In genomic region chr6:35669441-35669776, GRCh38 we compare ENCODE assay signal across 8 cellular contexts.
DNase-seq lines count a peak whose midpoint lies in the region; ATAC-seq and TF ChIP-seq lines count a peak whose summit lies in the region.

No MANE protein-coding gene starts in this region.

- peak overlapping the region; percentile 64 for H3K4me3 Mint-ChIP-seq in central memory CD8-positive, alpha-beta T cell

- peak overlapping the region; percentile 40; the same call in 1 of the 2 replicates for H3K9ac ChIP-seq in MM.1S (ENCODE audit: low read length)

- H3K9me3 Mint-ChIP-seq in central memory CD8-positive, alpha-beta T cell = no peaks in the 10 kb centered on the region

- no peaks in the 10 kb centered on the region for H3K27me3 Mint-ChIP-seq in central memory CD8-positive, alpha-beta T cell

- no peaks in the 10 kb centered on the region for H4K20me1 ChIP-seq in MM.1S (ENCODE audit: insufficient read depth, low read length)

- peaks cover 22% of the 10 kb centered on the region for H3K4me1 ChIP-seq in MM.1S (ENCODE audit: low read length)
- peaks cover 24 to 37% of the 10 kb centered on the region in 2 experiments for H3K4me1 ChIP-seq in neutrophil (ENCODE audit: control insufficient read depth in 1 of 2, insufficient read depth in 1 of 2, low read depth in 1 of 2, low read length in 1 of 2)

- peak overlapping the region; percentile 30 for H2AFZ ChIP-seq in MM.1S (ENCODE audit: low read length)

- TF ChIP-seq CTCF in GM06990 (IDR thresholded peaks at IDR 0.05; ENCODE audit: insufficient read depth, low read length, poor library complexity, severe bottlenecking) (no peak), MM.1S (IDR thresholded peaks at IDR 0.05; ENCODE audit: low read length) (no peak), neutrophil (IDR thresholded peaks at IDR 0.05) (no peak)

- DNase-seq in GM06990 (ENCODE audit: extremely low read depth, insufficient read length) = no peak
- peak; percentile 55 for DNase-seq in MM.1S
- no peak for DNase-seq in central memory CD8-positive, alpha-beta T cell (ENCODE audit: low spot score in 2 of 2)
- DNase-seq in NCI-H2227 treated with DMSO at 0.1 percent for 48 hours (lab: John Stamatoyannopoulos, UW) = no peak
- DNase-seq in amygdala (lab: John Stamatoyannopoulos, UW) = no peak

- peaks cover 44% of the 10 kb centered on the region for H3K79me2 ChIP-seq in MM.1S (ENCODE audit: low read length)

- H3K4me3 ChIP-seq in GM06990 (replicated peaks; ENCODE audit: low read depth, low read length) (peak overlapping the region; percentile 25), MM.1S (ENCODE audit: low read length) (peak overlapping the region; percentile 31), neutrophil (ENCODE audit: low read depth in 1 of 2, low read length in 1 of 2) (peak overlapping the region in 1 of 2 experiments; percentile 0)

- H3K27ac ChIP-seq in MM.1S (ENCODE audit: low read length) = peak overlapping the region; percentile 66; the same call in 1 of the 2 replicates
- peak overlapping the region; percentile 42 for H3K27ac ChIP-seq in neutrophil

- H3K27me3 ChIP-seq in GM06990 (replicated peaks; ENCODE audit: control insufficient read depth, insufficient read depth, low read length) = no peaks in the 10 kb centered on the region
- no peaks in the 10 kb centered on the region for H3K27me3 ChIP-seq in MM.1S (replicated peaks; ENCODE audit: insufficient read depth, low read length)
- H3K27me3 ChIP-seq in neutrophil = no peaks in the 10 kb centered on the region

- H3K36me3 Mint-ChIP-seq in central memory CD8-positive, alpha-beta T cell (ENCODE audit: insufficient read depth) = peaks cover 2% of the 10 kb centered on the region

- ATAC-seq in central memory CD8-positive, alpha-beta T cell (replicated peaks; ENCODE audit: extremely low read depth, poor library complexity, severe bottlenecking) = peak; percentile 59
- no peak for ATAC-seq in GM21737 (IDR thresholded peaks at IDR 0.05; ENCODE audit: unreplicated experiment)
- no peak for ATAC-seq in HG03196 (IDR thresholded peaks at IDR 0.05; ENCODE audit: unreplicated experiment)

- H3F3A ChIP-seq in MM.1S (ENCODE audit: insufficient read depth, low read length) = peaks cover 13% of the 10 kb centered on the region; the same call in 1 of the 2 replicates

- peak overlapping the region; percentile 91 for H3K27ac Mint-ChIP-seq in central memory CD8-positive, alpha-beta T cell (ENCODE audit: low read depth)

- H3K9me2 ChIP-seq in MM.1S (replicated peaks; ENCODE audit: insufficient read depth, low read length) = no peaks in the 10 kb centered on the region

- H3K4me1 Mint-ChIP-seq in central memory CD8-positive, alpha-beta T cell = peaks cover 32% of the 10 kb centered on the region

- H3K36me3 ChIP-seq in GM06990 (ENCODE audit: control insufficient read depth, insufficient read depth, low read length) = no peaks in the 10 kb centered on the region
- no peaks in the 10 kb centered on the region for H3K36me3 ChIP-seq in MM.1S (replicated peaks; ENCODE audit: insufficient read depth, low read length)
- H3K36me3 ChIP-seq in neutrophil = no peaks in the 10 kb centered on the region

- H3K4me2 ChIP-seq in MM.1S (ENCODE audit: low read depth, low read length) = peak overlapping the region; percentile 91

- H3K9me3 ChIP-seq in MM.1S (replicated peaks; ENCODE audit: insufficient read depth, low read length) (no peaks in the 10 kb centered on the region), neutrophil (no peaks in the 10 kb centered on the region)
